8 cellular contexts compared by ENCODE assay signal in genomic region chr10:90857635-90858488, GRCh38. TPM values are rescaled to one million over a fixed set of nuclear protein-coding genes. Genes with fewer than 3 reads are reported as not detected.
A peak's percentile ranks its signal among the peaks of the same experiment; 100 is the strongest.
DNase-seq lines count a peak whose midpoint lies in the region; ATAC-seq and TF ChIP-seq lines count a peak whose summit lies in the region.

TSS of gene HTR7 (minus strand) at chr10:90858039. CDS start at chr10:90857671, 368 bp downstream.

- CTCF ChIA-PET in activated CD8-positive, alpha-beta memory T cell treated with anti-CD3 and anti-CD28 coated beads, Interleukin-2, amount 10 ng/mL, durations not matched to agents 7 days and 5 days (lab: Charles Lee) = interaction anchor here (1.0 to 2.7 kb wide), 4 partner anchors 11 to 22 kb away, joined by 3 to 19 read pairs (median 5); partner anchors contain the start of gene RPP30

- peaks cover 55% of the 10 kb centered on the region for H3K27me3 ChIP-seq in mucosa of stomach (ENCODE audit: control insufficient read depth, insufficient read depth, low read length)

- H3K36me3 ChIP-seq in mucosa of stomach (ENCODE audit: control insufficient read depth, insufficient read depth, low read length) = no peaks in the 10 kb centered on the region

- peaks cover 8% of the 10 kb centered on the region for H3K4me1 Mint-ChIP-seq in activated CD8-positive, alpha-beta memory T cell treated with anti-CD3 and anti-CD28 coated beads, Interleukin-2, amount 10 ng/mL, durations not matched to agents 7 days and 5 days

- DNase-seq in GOT3 (lab: John Stamatoyannopoulos, UW) (peak; percentile 17), MV-4-11 (lab: John Stamatoyannopoulos, UW) (peak; percentile 44), epithelial cell of prostate (ENCODE audit: low read depth, low spot score) (no peak), DMS153 (lab: John Stamatoyannopoulos, UW) (no peak)
- DNase-seq in activated CD8-positive, alpha-beta memory T cell treated with anti-CD3 and anti-CD28 coated beads, Interleukin-2, amount 10 ng/mL, durations not matched to agents 7 days and 5 days = peak; percentile 61
- peak; percentile 70 for DNase-seq in stimulated activated naive CD8-positive, alpha-beta T cell treated with anti-CD3 and anti-CD28 coated beads, Interleukin-15, Interleukin-2, amounts not matched to agents 100 U/mL and 50 U/mL, for 24 hours

- H3K4me3 Mint-ChIP-seq in activated CD8-positive, alpha-beta memory T cell treated with anti-CD3 and anti-CD28 coated beads, Interleukin-2, amount 10 ng/mL, durations not matched to agents 7 days and 5 days = peak within 1 kb of the TSS; percentile 81

- peak within 1 kb of the TSS; percentile 41 for H3K4me3 ChIP-seq in mucosa of stomach (ENCODE audit: low read length)

- peak within 1 kb of the TSS; percentile 32 for H3K27ac Mint-ChIP-seq in activated CD8-positive, alpha-beta memory T cell treated with anti-CD3 and anti-CD28 coated beads, Interleukin-2, amount 10 ng/mL, durations not matched to agents 7 days and 5 days

- peak within 1 kb of the TSS; percentile 68 for H3K9ac ChIP-seq in mucosa of stomach (ENCODE audit: low read length)

- peaks cover 2% of the 10 kb centered on the region for H3K36me3 Mint-ChIP-seq in activated CD8-positive, alpha-beta memory T cell treated with anti-CD3 and anti-CD28 coated beads, Interleukin-2, amount 10 ng/mL, durations not matched to agents 7 days and 5 days

- H3K9me3 Mint-ChIP-seq in activated CD8-positive, alpha-beta memory T cell treated with anti-CD3 and anti-CD28 coated beads, Interleukin-2, amount 10 ng/mL, durations not matched to agents 7 days and 5 days (ENCODE audit: low read depth) = no peaks in the 10 kb centered on the region

- H3K27me3 Mint-ChIP-seq in activated CD8-positive, alpha-beta memory T cell treated with anti-CD3 and anti-CD28 coated beads, Interleukin-2, amount 10 ng/mL, durations not matched to agents 7 days and 5 days = peaks cover 77% of the 10 kb centered on the region

- ATAC-seq in activated CD8-positive, alpha-beta memory T cell treated with anti-CD3 and anti-CD28 coated beads, Interleukin-2, amount 10 ng/mL, durations not matched to agents 7 days and 5 days = peak; percentile 89
- peak; percentile 81 for ATAC-seq in stimulated activated naive CD8-positive, alpha-beta T cell treated with anti-CD3 and anti-CD28 coated beads, Interleukin-15, Interleukin-2, amounts not matched to agents 100 U/mL and 50 U/mL, for 24 hours

- H3K9me3 ChIP-seq in mucosa of stomach (ENCODE audit: control insufficient read depth, low read length) = no peaks in the 10 kb centered on the region

- peak within 1 kb of the TSS; percentile 98 for H3K27ac ChIP-seq in epithelial cell of prostate

- peak; percentile 51; the same call in 1 of the 3 replicates for TF ChIP-seq CTCF in GM12872 (IDR thresholded peaks at IDR 0.05; ENCODE audit: insufficient read depth, low read depth, low read length)

- peaks cover 13% of the 10 kb centered on the region for H3K4me1 ChIP-seq in mucosa of stomach (ENCODE audit: control insufficient read depth, insufficient read depth, low read length)

RNA-seq across cellular contexts. Expression of gene HTR7, which starts in this region (rescaled TPM):
- not detected for total RNA-seq in activated CD8-positive, alpha-beta memory T cell treated with anti-CD3 and anti-CD28 coated beads, Interleukin-2, amount 10 ng/mL, durations not matched to agents 7 days and 5 days

Comparison
In these comparisons a context has a peak if more than half of its experiments do, and no peak if none do; other contexts are left out.
1. Peak in DNase-seq and ATAC-seq in activated CD8-positive, alpha-beta memory T cell treated with anti-CD3 and anti-CD28 coated beads, Interleukin-2, amount 10 ng/mL, durations not matched to agents 7 days and 5 days; RNA of the gene not detected or under 1 TPM.
2. DNase-seq: peak in GOT3 (single experiment), MV-4-11 (single experiment) and stimulated activated naive CD8-positive, alpha-beta T cell treated with anti-CD3 and anti-CD28 coated beads, Interleukin-15, Interleukin-2, amounts not matched to agents 100 U/mL and 50 U/mL, for 24 hours (single experiment); none in epithelial cell of prostate (single experiment) and DMS153 (single experiment).